Comparison of ENCODE assay signal across 19 cellular contexts in genomic region chr11:119511601-119512000, GRCh38.
"Had no signal": no experiment of that assay in that cellular context is flagged by ENCODE, and none has a peak within 500 bp of the region (broad histone marks: within the 10 kb centered on the region; RNA-seq: fewer than 3 reads in every experiment).

No MANE protein-coding gene starts in this region.

- H3K27me3 ChIP-seq: dorsolateral prefrontal cortex, right lobe of liver had no signal

- H3K9ac ChIP-seq: parathyroid adenoma had no signal

- ATAC-seq: left ventricle myocardium superior, natural killer cell, right lobe of liver had no signal

- H3K4me1 ChIP-seq: parathyroid adenoma, right lobe of liver, tibial nerve had no signal

- H3K4me3 Mint-ChIP-seq: memory B cell, natural killer cell, neural crest cell had no signal

- H3K27ac ChIP-seq: dorsolateral prefrontal cortex, parathyroid adenoma, right lobe of liver, thoracic aorta, tibial nerve had no signal

- H2AFZ ChIP-seq: parathyroid adenoma had no signal

- H3K4me1 Mint-ChIP-seq: natural killer cell had no signal

- DNase-seq: cerebellar nuclear complex; cortex of kidney; dorsolateral prefrontal cortex; effector CD4-positive, alpha-beta T cell; head of caudate nucleus; left ventricle myocardium superior; natural killer cell; right lobe of liver; small intestine; stimulated activated CD4-positive, alpha-beta T cell treated with anti-CD3 and anti-CD28 coated beads, Interleukin-15, amount 100 ng/mL, for 24 hours; stimulated activated CD4-positive, alpha-beta T cell treated with anti-CD3 and anti-CD28 coated beads, Interleukin-2, amount 100 ng/mL, for 48 hours; stimulated activated naive CD4-positive, alpha-beta T cell treated with Interleukin-2 at 50 U/mL for 16 hours had no signal

- H3K9me3 ChIP-seq: right lobe of liver, thoracic aorta, tibial nerve had no signal

- H3K4me3 ChIP-seq: dorsolateral prefrontal cortex, lung, right lobe of liver, thoracic aorta, tibial nerve had no signal

- H3K36me3 ChIP-seq: right lobe of liver, thoracic aorta, tibial nerve had no signal

- H3K36me3 Mint-ChIP-seq: memory B cell, natural killer cell had no signal

- H3K27ac Mint-ChIP-seq: memory B cell, natural killer cell, progenitor cell of endocrine pancreas had no signal

- H3K9me3 Mint-ChIP-seq: memory B cell, natural killer cell, neural crest cell had no signal

- H3K79me2 ChIP-seq: parathyroid adenoma had no signal
